13 cellular contexts compared by ENCODE assay signal in the genomic region with DNA sequence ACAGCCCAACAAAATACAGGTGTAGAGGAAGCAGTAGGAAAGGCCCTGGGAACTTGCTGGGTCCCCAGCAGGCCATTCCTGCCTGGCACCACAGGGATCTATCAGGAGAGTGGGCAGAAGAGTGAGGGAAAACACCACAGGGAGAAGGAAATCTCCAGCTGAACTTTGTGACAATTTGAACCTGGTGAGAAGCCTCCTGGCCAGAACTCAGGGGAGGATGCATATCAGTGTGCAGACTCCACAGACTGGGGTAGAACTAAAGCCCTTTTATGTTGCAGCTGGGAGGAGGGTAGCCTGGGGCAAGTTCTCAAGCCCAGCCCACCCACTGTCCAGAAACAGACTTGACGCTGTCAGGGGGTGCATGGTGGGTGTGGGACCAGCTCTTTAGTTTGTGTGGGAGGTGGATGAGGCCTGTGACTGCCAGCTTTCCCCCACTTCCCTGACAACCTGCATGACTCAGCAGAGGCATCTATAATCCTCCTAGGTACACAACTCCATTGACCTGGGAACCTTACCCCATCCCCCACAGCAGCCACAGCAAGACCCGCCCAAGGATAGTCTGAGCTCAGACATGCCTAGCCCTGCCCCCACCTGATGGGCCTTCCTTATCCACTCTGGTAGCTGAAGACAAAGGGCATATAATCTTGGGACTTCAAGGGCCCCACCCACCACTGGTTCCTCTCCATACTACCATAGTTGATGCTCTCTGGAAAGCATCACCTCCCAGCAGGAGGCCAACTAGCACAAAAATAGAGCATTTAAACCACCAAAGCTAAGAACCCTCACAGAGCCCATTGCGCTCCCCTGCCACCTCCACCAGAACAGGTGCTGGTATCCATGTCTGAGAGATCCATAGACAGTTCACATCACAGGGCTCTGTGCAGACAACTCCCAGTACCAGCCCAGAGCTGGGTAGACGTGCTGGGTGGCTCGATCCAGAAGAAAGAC. TPM values are rescaled to one million over a fixed set of nuclear protein-coding genes. Genes with fewer than 3 reads are reported as not detected.
DNase-seq lines count a peak whose midpoint lies in the region; ATAC-seq and TF ChIP-seq lines count a peak whose summit lies in the region.
"Had no signal": no experiment of that assay in that cellular context is flagged by ENCODE, and none has a peak within 500 bp of the region (broad histone marks: within the 10 kb centered on the region; RNA-seq: fewer than 3 reads in every experiment).

No MANE protein-coding gene starts in this region.

- H3K36me3 Mint-ChIP-seq in H9 (ENCODE audit: insufficient read depth in 1 of 3, low read depth in 3 of 3) = peaks cover 0 to 5% (median 0%) of the 10 kb centered on the region in 3 experiments; a peak in 3 of 7 replicates
- H3K36me3 Mint-ChIP-seq in endodermal cell (ENCODE audit: low read depth) = no peaks in the 10 kb centered on the region
- no peaks in the 10 kb centered on the region for H3K36me3 Mint-ChIP-seq in neural progenitor cell
- H3K36me3 Mint-ChIP-seq: stimulated activated naive B cell treated with anti-CD40 and anti-IgM and Interleukin-4, amounts not matched to agents 10 μg/mL and 1 μg/mL and 100 μg/mL, for 72 hours had no signal

- TF ChIP-seq CTCF in H9 (conservative IDR thresholded peaks at IDR 0.05) (no peak), endodermal cell (conservative IDR thresholded peaks at IDR 0.05) (no peak), neural progenitor cell (IDR thresholded peaks at IDR 0.05) (no peak)

- no peak overlapping the region for H2BK12ac ChIP-seq in H9 (ENCODE audit: insufficient read length, low read depth, low read length)

- H4K8ac ChIP-seq in H9 (replicated peaks; ENCODE audit: insufficient read length, low read depth, low read length) = no peak overlapping the region

- no peak overlapping the region for H3K4me3 ChIP-seq in endodermal cell (ENCODE audit: low read length)
- H3K4me3 ChIP-seq in neural progenitor cell = no peak overlapping the region
- H3K4me3 ChIP-seq: GM23248, lower lobe of right lung had no signal

- H3K9me3 ChIP-seq in H9 (ENCODE audit: control insufficient read depth, low read depth, low read length) (no peaks in the 10 kb centered on the region), endodermal cell (ENCODE audit: control insufficient read depth, low read length) (no peaks in the 10 kb centered on the region), neural progenitor cell (ENCODE audit: low read depth) (no peaks in the 10 kb centered on the region)
- H3K9me3 ChIP-seq: lower lobe of right lung had no signal

- H3K4ac ChIP-seq in H9 (ENCODE audit: low read depth, low read length) = no peak overlapping the region

- H3K18ac ChIP-seq in H9 (ENCODE audit: insufficient read length, low read depth, low read length) = no peak overlapping the region

- H4K20me1 ChIP-seq in H9 (ENCODE audit: control insufficient read depth, insufficient read depth, insufficient read length) = no peaks in the 10 kb centered on the region
- no peaks in the 10 kb centered on the region for H4K20me1 ChIP-seq in neural progenitor cell (ENCODE audit: low read depth)

- H3K9ac ChIP-seq in H9 (ENCODE audit: extremely low read depth, insufficient read length, low read length) = no peak overlapping the region
- peak overlapping the region; percentile 67 for H3K9ac ChIP-seq in endodermal cell (ENCODE audit: extremely low read depth, low read length, poor library complexity, severe bottlenecking)
- H3K9ac ChIP-seq in neural progenitor cell = no peak overlapping the region
- H3K9ac ChIP-seq: GM23248 had no signal

- H4K5ac ChIP-seq in H9 (ENCODE audit: insufficient read length, low read depth, low read length) = no peak overlapping the region

- no peak overlapping the region for H2AFZ ChIP-seq in H9 (ENCODE audit: low read length)
- peak overlapping the region; percentile 57 for H2AFZ ChIP-seq in neural progenitor cell (replicated peaks)
- H2AFZ ChIP-seq: GM23248 had no signal

- ATAC-seq in HG03175 (IDR thresholded peaks at IDR 0.05; ENCODE audit: unreplicated experiment) (no peak), GM18870 (IDR thresholded peaks at IDR 0.05; ENCODE audit: unreplicated experiment) (no peak)
- ATAC-seq: activated naive CD8-positive, alpha-beta T cell treated with anti-CD3 and anti-CD28 coated beads, Interleukin-2, amount 50 U/mL, for 24 hours; lower lobe of right lung; stimulated activated naive B cell treated with anti-CD40 and anti-IgM and Interleukin-4, amounts not matched to agents 10 μg/mL and 1 μg/mL and 100 μg/mL, for 72 hours had no signal

- H3F3A ChIP-seq in neural progenitor cell (ENCODE audit: low read depth) = peaks cover 7% of the 10 kb centered on the region

- H2BK20ac ChIP-seq in H9 (ENCODE audit: low read depth, low read length, poor library complexity, severe bottlenecking) = no peak overlapping the region

- no peak overlapping the region for H3K23ac ChIP-seq in H9 (ENCODE audit: insufficient read length, low read depth, low read length)

- no peak overlapping the region for H2BK15ac ChIP-seq in H9 (ENCODE audit: low read depth, low read length)

- H3T11ph ChIP-seq in H9 (ENCODE audit: low read length) = no peak overlapping the region

- H3K27ac ChIP-seq in H9 (ENCODE audit: insufficient read length, low read depth, low read length) = no peak overlapping the region
- peak overlapping the region; percentile 39 for H3K27ac ChIP-seq in endodermal cell (ENCODE audit: low read depth, low read length)
- no peak overlapping the region for H3K27ac ChIP-seq in neural progenitor cell
- H3K27ac ChIP-seq: C4-2B, GM23248, lower lobe of right lung had no signal

- no peaks in the 10 kb centered on the region for H3K36me3 ChIP-seq in endodermal cell (ENCODE audit: control insufficient read depth, insufficient read depth, low read length)
- no peaks in the 10 kb centered on the region for H3K36me3 ChIP-seq in neural progenitor cell
- H3K36me3 ChIP-seq: lower lobe of right lung had no signal

- no peak overlapping the region for H3K56ac ChIP-seq in H9 (ENCODE audit: insufficient read length, low read depth, low read length)

- H3K9me3 Mint-ChIP-seq in H9 (no peaks in the 10 kb centered on the region; a peak in 1 of 5 replicates), endodermal cell (no peaks in the 10 kb centered on the region), neural progenitor cell (no peaks in the 10 kb centered on the region)
- H3K9me3 Mint-ChIP-seq: activated B cell treated with CpG ODN at 0.5 μM for 24 hours; activated naive CD8-positive, alpha-beta T cell treated with anti-CD3 and anti-CD28 coated beads, Interleukin-2, amount 50 U/mL, for 24 hours; stimulated activated naive B cell treated with anti-CD40 and anti-IgM and Interleukin-4, amounts not matched to agents 10 μg/mL and 1 μg/mL and 100 μg/mL, for 72 hours had no signal

- no peak overlapping the region for H2BK120ac ChIP-seq in H9 (ENCODE audit: low read depth, low read length, poor library complexity, severe bottlenecking)

- DNase-seq in H9 = peak; percentile 71
- DNase-seq in NCI-H69 (lab: John Stamatoyannopoulos, UW) = peak; percentile 39
- peak; percentile 96 for DNase-seq in endodermal cell
- no peak for DNase-seq in neural progenitor cell (ENCODE audit: low spot score)
- no peak for DNase-seq in activated CD8-positive, alpha-beta memory T cell treated with anti-CD3 and anti-CD28 coated beads for 24 hours
- DNase-seq: activated B cell treated with CpG ODN at 0.5 μM for 24 hours; activated naive CD8-positive, alpha-beta T cell treated with anti-CD3 and anti-CD28 coated beads, Interleukin-2, amount 50 U/mL, for 24 hours; GM23248; lower lobe of right lung; stimulated activated naive B cell treated with anti-CD40 and anti-IgM and Interleukin-4, amounts not matched to agents 10 μg/mL and 1 μg/mL and 100 μg/mL, for 72 hours had no signal

- H3K4me1 ChIP-seq in H9 (ENCODE audit: insufficient read depth, low read length) = peaks cover 8% of the 10 kb centered on the region; the same call in 1 of the 2 replicates
- peaks cover 3% of the 10 kb centered on the region for H3K4me1 ChIP-seq in endodermal cell (ENCODE audit: control insufficient read depth, insufficient read depth, low read length)
- H3K4me1 ChIP-seq in neural progenitor cell = peaks cover 10% of the 10 kb centered on the region
- H3K4me1 ChIP-seq: lower lobe of right lung had no signal

- H3K27me3 Mint-ChIP-seq in H9 (ENCODE audit: low read depth) (no peaks in the 10 kb centered on the region), endodermal cell (ENCODE audit: insufficient read depth) (no peaks in the 10 kb centered on the region), neural progenitor cell (ENCODE audit: insufficient read depth, low read depth) (peaks cover 5% of the 10 kb centered on the region)
- H3K27me3 Mint-ChIP-seq: activated B cell treated with CpG ODN at 0.5 μM for 24 hours; activated naive CD8-positive, alpha-beta T cell treated with anti-CD3 and anti-CD28 coated beads, Interleukin-2, amount 50 U/mL, for 24 hours; stimulated activated naive B cell treated with anti-CD40 and anti-IgM and Interleukin-4, amounts not matched to agents 10 μg/mL and 1 μg/mL and 100 μg/mL, for 72 hours had no signal

- no peak overlapping the region for H2BK5ac ChIP-seq in H9 (ENCODE audit: insufficient read length, low read length)

- no peak overlapping the region for H4K91ac ChIP-seq in H9 (ENCODE audit: insufficient read length, low read depth, low read length)

- peak overlapping the region; percentile 68 to 96 (median 85) for H3K27ac Mint-ChIP-seq in H9
- peak overlapping the region; percentile 99 for H3K27ac Mint-ChIP-seq in endodermal cell
- peak overlapping the region; percentile 58 for H3K27ac Mint-ChIP-seq in neural progenitor cell
- H3K27ac Mint-ChIP-seq: activated B cell treated with CpG ODN at 0.5 μM for 24 hours; activated naive CD8-positive, alpha-beta T cell treated with anti-CD3 and anti-CD28 coated beads, Interleukin-2, amount 50 U/mL, for 24 hours; stimulated activated naive B cell treated with anti-CD40 and anti-IgM and Interleukin-4, amounts not matched to agents 10 μg/mL and 1 μg/mL and 100 μg/mL, for 72 hours had no signal

- H2AK5ac ChIP-seq in H9 (ENCODE audit: insufficient read length, low read length) = no peak overlapping the region

- 0 out of 5 replicates have a peak overlapping the region, but pooled peaks of 1 of the 2 experiments have one; percentile 7 for H3K4me3 Mint-ChIP-seq in H9
- H3K4me3 Mint-ChIP-seq in endodermal cell = peak overlapping the region; percentile 37
- no peak overlapping the region for H3K4me3 Mint-ChIP-seq in neural progenitor cell
- H3K4me3 Mint-ChIP-seq: activated B cell treated with CpG ODN at 0.5 μM for 24 hours; activated naive CD8-positive, alpha-beta T cell treated with anti-CD3 and anti-CD28 coated beads, Interleukin-2, amount 50 U/mL, for 24 hours; stimulated activated naive B cell treated with anti-CD40 and anti-IgM and Interleukin-4, amounts not matched to agents 10 μg/mL and 1 μg/mL and 100 μg/mL, for 72 hours had no signal

- no peak overlapping the region; the same call in 1 of the 2 replicates for H3K14ac ChIP-seq in H9 (ENCODE audit: insufficient read depth, low read length)

- H3K79me2 ChIP-seq in H9 (ENCODE audit: insufficient read depth, low read length) (no peaks in the 10 kb centered on the region), neural progenitor cell (ENCODE audit: low read depth) (no peaks in the 10 kb centered on the region)

- H3K79me1 ChIP-seq in H9 (ENCODE audit: insufficient read depth, low read depth, low read length, poor library complexity, severe bottlenecking) = no peaks in the 10 kb centered on the region

- no CpG with 5 or more reads among the region's 5 CpGs for WGBS in H9 (ENCODE audit: extremely low coverage, insufficient read length, low lambda C conversion rate)
- WGBS in endodermal cell (ENCODE audit: insufficient coverage in 1 of 2, insufficient read length in 1 of 2), 2 experiments = 59 to 84% methylated on average over 4 to 5 of the region's 5 CpGs

- no peaks in the 10 kb centered on the region for H3K23me2 ChIP-seq in H9 (ENCODE audit: insufficient read length, low read depth, low read length, poor library complexity, severe bottlenecking)

- peaks cover 18 to 22% of the 10 kb centered on the region in 2 experiments for H3K4me1 Mint-ChIP-seq in H9
- H3K4me1 Mint-ChIP-seq in endodermal cell = peaks cover 24% of the 10 kb centered on the region
- peaks cover 13% of the 10 kb centered on the region for H3K4me1 Mint-ChIP-seq in neural progenitor cell
- H3K4me1 Mint-ChIP-seq: activated B cell treated with CpG ODN at 0.5 μM for 24 hours; stimulated activated naive B cell treated with anti-CD40 and anti-IgM and Interleukin-4, amounts not matched to agents 10 μg/mL and 1 μg/mL and 100 μg/mL, for 72 hours had no signal

- H3K27me3 ChIP-seq in H9 (ENCODE audit: insufficient read depth, low read length) (no peaks in the 10 kb centered on the region), endodermal cell (ENCODE audit: control insufficient read depth, insufficient read depth, low read length, poor library complexity, severe bottlenecking) (no peaks in the 10 kb centered on the region), neural progenitor cell (no peaks in the 10 kb centered on the region)

- H3K4me2 ChIP-seq in H9 (ENCODE audit: insufficient read depth, insufficient read length, low read length) = no peak overlapping the region
- H3K4me2 ChIP-seq in neural progenitor cell = peak overlapping the region; percentile 10

RNA-seq across cellular contexts. Expression of gene PNN, which starts 28.9 kb away (rescaled TPM):
- 163 and 167 TPM in 2 replicates for total RNA-seq in H9 (2021)
- 100 to 1,000 TPM; 122 to 148 TPM for total RNA-seq in endodermal cell
- 110 TPM for polyA plus RNA-seq in endodermal cell (2013, experiment 1 of 2)
- 89.9 TPM for polyA plus RNA-seq in endodermal cell (2013, experiment 2 of 2)
- 82.8 and 110 TPM in 2 replicates for total RNA-seq in neural progenitor cell (ENCODE audit: low replicate concordance)

RNA-seq across cellular contexts. Expression of gene MIA2, which starts 29.8 kb away (rescaled TPM):
- total RNA-seq in H9 (2021) (15.0 and 15.3 TPM in 2 replicates), endodermal cell (10 to 100 TPM; 16.8 to 26.5 TPM), neural progenitor cell (ENCODE audit: low replicate concordance) (11.2 and 13.0 TPM in 2 replicates)
- 13.9 TPM for polyA plus RNA-seq in endodermal cell (2013, experiment 1 of 2)
- 14.1 TPM for polyA plus RNA-seq in endodermal cell (2013, experiment 2 of 2)

RNA-seq across cellular contexts. Expression of gene TRAPPC6B, which starts 33.8 kb away (rescaled TPM):
- total RNA-seq in H9 (2021) (22.1 and 22.4 TPM in 2 replicates), endodermal cell (10 to 100 TPM; 24.5 to 27.2 TPM), neural progenitor cell (ENCODE audit: low replicate concordance) (22.3 and 32.5 TPM in 2 replicates)
- polyA plus RNA-seq in endodermal cell (2013, experiment 1 of 2) = 19.1 TPM
- polyA plus RNA-seq in endodermal cell (2013, experiment 2 of 2) = 18.7 TPM

Comparison
In these comparisons a context has a peak if more than half of its experiments do, and no peak if none do; other contexts are left out.
1. DNase-seq: peak in H9 (single experiment), NCI-H69 (single experiment) and endodermal cell (single experiment); none in neural progenitor cell (single experiment) and activated CD8-positive, alpha-beta memory T cell treated with anti-CD3 and anti-CD28 coated beads for 24 hours (single experiment).
2. Peak in every context shown above with its lines, with median percentiles within 50 percentile points of each other: H3K27ac Mint-ChIP-seq.